Comparison of ENCODE assay signal across 9 cellular contexts in the genomic region with DNA sequence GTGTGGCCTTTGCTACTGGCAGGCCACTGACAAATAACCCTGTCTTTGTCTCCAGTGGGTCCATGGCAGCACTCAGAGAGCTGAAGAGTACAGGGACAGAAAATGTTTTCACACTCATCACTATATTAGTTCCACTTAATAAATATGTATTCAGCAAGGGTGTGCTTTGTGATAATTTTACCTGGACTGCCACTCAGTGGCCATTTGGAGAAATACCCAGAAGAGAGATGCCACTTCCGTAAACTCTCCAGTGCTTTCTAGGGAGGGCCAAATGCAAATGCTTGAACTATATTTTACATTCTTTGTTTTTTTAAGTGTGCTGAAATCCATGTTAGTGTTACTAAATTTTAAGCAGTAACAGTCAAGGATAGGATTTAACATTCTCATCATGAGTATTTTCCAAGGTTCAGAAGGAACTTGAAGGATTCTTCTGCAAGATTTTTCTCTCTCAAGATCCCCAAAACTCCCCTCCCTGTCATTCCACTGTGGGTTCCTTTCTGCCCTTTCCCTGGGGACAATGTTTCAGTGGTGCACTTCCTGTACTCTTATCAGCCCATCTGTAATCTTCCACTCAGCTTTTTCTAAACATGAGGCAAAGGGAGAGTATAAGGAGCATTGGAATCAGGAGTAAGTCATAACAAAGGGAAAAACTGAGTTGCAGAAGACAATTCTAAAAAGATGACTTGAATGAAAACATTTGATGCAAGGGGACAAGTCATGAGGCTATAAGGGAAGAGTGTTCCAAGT. TPM values are rescaled to one million over a fixed set of nuclear protein-coding genes. Genes with fewer than 3 reads are reported as not detected.
DNase-seq lines count a peak whose midpoint lies in the region; FAIRE-seq and TF ChIP-seq lines count a peak whose summit lies in the region.
"Had no signal": no experiment of that assay in that cellular context is flagged by ENCODE, and none has a peak within 500 bp of the region (broad histone marks: within the 10 kb centered on the region; RNA-seq: fewer than 3 reads in every experiment).

No MANE protein-coding gene starts in this region.

- FAIRE-seq in colon (lab: Jason Lieb, UNC), result peak; percentile 69

- DNase-seq in NCI-H2171 treated with DMSO at 0.1 percent for 48 hours (lab: John Stamatoyannopoulos, UW) (peak; percentile 27), NCI-H2171 (lab: John Stamatoyannopoulos, UW) (no peak), LNCaP clone FGC (ENCODE audit: low read depth) (no peak), renal cortical epithelial cell (ENCODE audit: low read depth) (peak; percentile 25), EL (no peak)
- no peak for DNase-seq in activated CD4-positive, alpha-beta T cell treated with anti-CD3 and anti-CD28 coated beads for 48 hours
- DNase-seq in stimulated activated CD4-positive, alpha-beta T cell treated with anti-CD3 and anti-CD28 coated beads, Interleukin-12 subunit alpha, Interleukin-12 subunit beta, amount 100 ng/mL, for 4 hours, result no peak

- peak; percentile 47; the same call in 1 of the 2 replicates for TF ChIP-seq CTCF in LNCaP clone FGC (IDR thresholded peaks at IDR 0.05; ENCODE audit: control insufficient read depth, extremely low read depth, insufficient read depth)

- H3K4me3 ChIP-seq in LNCaP clone FGC (ENCODE audit: low read depth, low read length), result no peak overlapping the region

RNA-seq across cellular contexts. Expression of a gene that starts 46.0 kb away (rescaled TPM):
- not detected in 2 replicates for total RNA-seq in renal cortical epithelial cell
- total RNA-seq: CD4-positive, CD25-positive, alpha-beta regulatory T cell had no signal

Comparison
In these comparisons a context has a peak if more than half of its experiments do, and no peak if none do; other contexts are left out.
1. DNase-seq: peak in NCI-H2171 treated with DMSO at 0.1 percent for 48 hours (single experiment) and renal cortical epithelial cell (single experiment); none in NCI-H2171 (single experiment), LNCaP clone FGC (single experiment), activated CD4-positive, alpha-beta T cell treated with anti-CD3 and anti-CD28 coated beads for 48 hours (single experiment), EL (single experiment) and stimulated activated CD4-positive, alpha-beta T cell treated with anti-CD3 and anti-CD28 coated beads, Interleukin-12 subunit alpha, Interleukin-12 subunit beta, amount 100 ng/mL, for 4 hours (single experiment).